ENCODE assay signal across 1 cellular context in the genomic region with DNA sequence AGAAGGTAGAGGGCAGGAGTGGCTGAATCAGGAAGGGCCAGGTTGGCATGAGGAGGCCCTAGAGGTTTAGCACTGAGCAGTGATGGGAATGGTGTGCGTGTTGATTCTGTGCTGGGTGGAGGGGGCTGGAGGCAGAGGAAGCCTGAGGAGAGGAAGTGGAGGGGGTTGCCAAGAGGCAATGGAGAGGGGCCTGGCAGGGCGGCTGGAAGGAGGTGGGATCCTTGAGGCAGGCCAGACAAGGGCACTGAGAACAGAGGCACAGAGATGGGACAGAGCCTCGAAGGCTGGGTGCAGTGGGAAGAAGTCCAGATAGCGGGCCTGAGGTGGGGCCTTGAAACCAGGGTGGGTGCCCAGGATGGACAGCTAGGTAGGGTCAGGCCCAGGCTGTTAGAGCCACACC.
TF ChIP-seq lines count a peak whose summit lies in the region.

No MANE protein-coding gene starts in this region.

TF ChIP-seq in IMR-90, 13 proteins besides CTCF, POLR2A, EP300 and RAD21:
- no peak for TF ChIP-seq BHLHE40 (IDR thresholded peaks at IDR 0.05; ENCODE audit: low read depth, low read length)
- TF ChIP-seq FOS (IDR thresholded peaks at IDR 0.05; ENCODE audit: low read depth, low read length) = no peak
- no peak for TF ChIP-seq MAFK (IDR thresholded peaks at IDR 0.05; ENCODE audit: low read depth, low read length)
- TF ChIP-seq CHD1 (IDR thresholded peaks at IDR 0.05; ENCODE audit: low read depth, low read length) = no peak
- TF ChIP-seq, protein P1, sequence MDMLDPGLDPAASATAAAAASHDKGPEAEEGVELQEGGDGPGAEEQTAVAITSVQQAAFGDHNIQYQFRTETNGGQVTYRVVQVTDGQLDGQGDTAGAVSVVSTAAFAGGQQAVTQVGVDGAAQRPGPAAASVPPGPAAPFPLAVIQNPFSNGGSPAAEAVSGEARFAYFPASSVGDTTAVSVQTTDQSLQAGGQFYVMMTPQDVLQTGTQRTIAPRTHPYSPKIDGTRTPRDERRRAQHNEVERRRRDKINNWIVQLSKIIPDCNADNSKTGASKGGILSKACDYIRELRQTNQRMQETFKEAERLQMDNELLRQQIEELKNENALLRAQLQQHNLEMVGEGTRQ (IDR thresholded peaks at IDR 0.05; ENCODE audit: low read depth, low read length) = no peak
- no peak for TF ChIP-seq MXI1 (IDR thresholded peaks at IDR 0.05; ENCODE audit: borderline replicate concordance, low read depth, low read length)
- TF ChIP-seq SMC3 (IDR thresholded peaks at IDR 0.05; ENCODE audit: low read depth, low read length) = no peak
